1 cellular context compared by ENCODE assay signal in genomic region chr13:109383683-109384082, GRCh38.
TF ChIP-seq lines count a peak whose summit lies in the region.

No MANE protein-coding gene starts in this region.

TF ChIP-seq in SK-N-SH, 30 proteins besides CTCF, POLR2A, EP300 and RAD21 (continued from another document):
- TF ChIP-seq TAF1 (IDR thresholded peaks at IDR 0.05; ENCODE audit: borderline replicate concordance, low read depth, low read length) (no peak), FOXM1 (IDR thresholded peaks at IDR 0.05; ENCODE audit: low read depth) (no peak), POLR2AphosphoS5 (IDR thresholded peaks at IDR 0.05; ENCODE audit: low read depth, low read length) (no peak), FOSL2 (IDR thresholded peaks at IDR 0.05; ENCODE audit: borderline replicate concordance, low read depth) (peak; percentile 71; the same call in 1 of the 2 replicates), REST (IDR thresholded peaks at IDR 0.05; ENCODE audit: low read depth, low read length) (no peak), EZH2phosphoT487 (IDR thresholded peaks at IDR 0.05; ENCODE audit: borderline replicate concordance, low read depth) (no peak), MAX (IDR thresholded peaks at IDR 0.05; ENCODE audit: low read depth) (no peak), USF2 (IDR thresholded peaks at IDR 0.05; ENCODE audit: borderline replicate concordance, low read depth, low read length) (no peak), CHD2 (IDR thresholded peaks at IDR 0.05; ENCODE audit: low read length, partially characterized antibody) (no peak), RFX5 (IDR thresholded peaks at IDR 0.05; ENCODE audit: low read length) (no peak), NRF1 (IDR thresholded peaks at IDR 0.05; ENCODE audit: low read depth, low read length) (no peak), GATA2 (CRISPR knock-in tag; IDR thresholded peaks at IDR 0.05) (no peak), SMC3 (IDR thresholded peaks at IDR 0.05; ENCODE audit: low read depth, low read length) (no peak), ELF1 (IDR thresholded peaks at IDR 0.05) (no peak), RCOR1 (IDR thresholded peaks at IDR 0.05; ENCODE audit: low read length) (no peak), USF1 (IDR thresholded peaks at IDR 0.05; ENCODE audit: borderline replicate concordance, low read depth) (no peak), ZBTB33 (IDR thresholded peaks at IDR 0.05; ENCODE audit: borderline replicate concordance, low read depth) (no peak)
